In genomic region chr6:85404497-85405174, GRCh38 we compare ENCODE assay signal across 8 cellular contexts. TPM values are rescaled to one million over a fixed set of nuclear protein-coding genes. Genes with fewer than 3 reads are reported as not detected.
A peak's percentile ranks its signal among the peaks of the same experiment; 100 is the strongest.
DNase-seq lines count a peak whose midpoint lies in the region; ATAC-seq and TF ChIP-seq lines count a peak whose summit lies in the region.

No MANE protein-coding gene starts in this region.

- H3K4me1 ChIP-seq in lower lobe of right lung (peaks cover 12% of the 10 kb centered on the region), esophagus muscularis mucosa (peaks cover 0 to 8% (median 1%) of the 10 kb centered on the region in 4 donors)

- no peak overlapping the region for H3K27ac ChIP-seq in lower lobe of right lung
- no peak overlapping the region for H3K27ac ChIP-seq in esophagus muscularis mucosa (replicated peaks in 1 of 4)

- H3K4me3 Mint-ChIP-seq in activated naive CD8-positive, alpha-beta T cell: peak overlapping the region; percentile 15
- no peak overlapping the region for H3K4me3 Mint-ChIP-seq in immature natural killer cell

- WGBS in esophagus muscularis mucosa: 71% methylated on average over 12 of the region's 12 CpGs

- no peaks in the 10 kb centered on the region for H3K9me3 ChIP-seq in lower lobe of right lung
- H3K9me3 ChIP-seq in esophagus muscularis mucosa: no peaks in the 10 kb centered on the region

- peaks cover 71% of the 10 kb centered on the region for H3K4me1 Mint-ChIP-seq in activated naive CD8-positive, alpha-beta T cell (ENCODE audit: low read depth)
- H3K4me1 Mint-ChIP-seq in immature natural killer cell: peaks cover 1 to 8% of the 10 kb centered on the region in 2 donors

- H3K36me3 ChIP-seq in lower lobe of right lung: no peaks in the 10 kb centered on the region
- H3K36me3 ChIP-seq in esophagus muscularis mucosa: no peaks in the 10 kb centered on the region

- no peaks in the 10 kb centered on the region for H3K36me3 Mint-ChIP-seq in activated naive CD8-positive, alpha-beta T cell
- H3K36me3 Mint-ChIP-seq in immature natural killer cell: no peaks in the 10 kb centered on the region

- DNase-seq in Ammon's horn (ENCODE audit: low spot score): peak; percentile 8
- peak; percentile 72 for DNase-seq in HFF-Myc (ENCODE audit: extremely low read depth, low read depth)
- no peak for DNase-seq in lower lobe of right lung
- no peak for DNase-seq in MV-4-11 (lab: John Stamatoyannopoulos, UW)
- DNase-seq in immature natural killer cell: no peak
- DNase-seq in esophagus muscularis mucosa (ENCODE audit: extremely low spot score): no peak
- no peak for DNase-seq in KG1 (lab: John Stamatoyannopoulos, UW)

- no peaks in the 10 kb centered on the region for H3K27me3 Mint-ChIP-seq in activated naive CD8-positive, alpha-beta T cell
- peaks cover 0 to 2% (median 1%) of the 10 kb centered on the region in 3 donors for H3K27me3 Mint-ChIP-seq in immature natural killer cell (ENCODE audit: low read depth in 3 of 3)

- peak; percentile 24 to 58 for ATAC-seq in lower lobe of right lung

- intact Hi-C loops in lower lobe of right lung (cut with DNase I): no loop called here
- intact Hi-C loops in esophagus muscularis mucosa (cut with DNase I): no loop called here

- H3K27ac Mint-ChIP-seq in activated naive CD8-positive, alpha-beta T cell: peak overlapping the region; percentile 56
- no peak overlapping the region for H3K27ac Mint-ChIP-seq in immature natural killer cell

- H3K27me3 ChIP-seq in lower lobe of right lung (ENCODE audit: low read depth): no peaks in the 10 kb centered on the region
- H3K27me3 ChIP-seq in esophagus muscularis mucosa: no peaks in the 10 kb centered on the region

- no peaks in the 10 kb centered on the region for H3K9me3 Mint-ChIP-seq in activated naive CD8-positive, alpha-beta T cell (ENCODE audit: low read depth)
- H3K9me3 Mint-ChIP-seq in immature natural killer cell: no peaks in the 10 kb centered on the region

- no peak for TF ChIP-seq EP300 in esophagus muscularis mucosa (IDR thresholded peaks at IDR 0.05)

- no peak for TF ChIP-seq POLR2A in esophagus muscularis mucosa (IDR thresholded peaks at IDR 0.05; ENCODE audit: low read depth)

- TF ChIP-seq CTCF in HFF-Myc (IDR thresholded peaks at IDR 0.05; ENCODE audit: low read depth, low read length, missing control alignments) (no peak), lower lobe of right lung (IDR thresholded peaks at IDR 0.05) (no peak), esophagus muscularis mucosa (IDR thresholded peaks at IDR 0.05) (no peak)

- no peak overlapping the region for H3K4me3 ChIP-seq in HFF-Myc (replicated peaks; ENCODE audit: low read depth, low read length)
- H3K4me3 ChIP-seq in lower lobe of right lung: no peak overlapping the region
- H3K4me3 ChIP-seq in esophagus muscularis mucosa: no peak overlapping the region

RNA-seq across cellular contexts. Expression of gene NT5E, which starts 45.2 kb away (rescaled TPM):
- total RNA-seq in lower lobe of right lung: 18.0 TPM
- polyA plus RNA-seq in immature natural killer cell: under 1 TPM; 0.12 to 0.80 (median 0.52) TPM
- 10 to 100 TPM; 10.4 to 29.7 (median 18.9) TPM for total RNA-seq in esophagus muscularis mucosa

Comparison
In these comparisons a context has a peak if more than half of its experiments do, and no peak if none do; other contexts are left out.
1. DNase-seq: peak in Ammon's horn (single experiment) and HFF-Myc (single experiment); none in lower lobe of right lung (single experiment), MV-4-11 (single experiment), immature natural killer cell (0 of 3), esophagus muscularis mucosa (single experiment) and KG1 (single experiment).